15 cellular contexts compared by ENCODE assay signal in the genomic region with DNA sequence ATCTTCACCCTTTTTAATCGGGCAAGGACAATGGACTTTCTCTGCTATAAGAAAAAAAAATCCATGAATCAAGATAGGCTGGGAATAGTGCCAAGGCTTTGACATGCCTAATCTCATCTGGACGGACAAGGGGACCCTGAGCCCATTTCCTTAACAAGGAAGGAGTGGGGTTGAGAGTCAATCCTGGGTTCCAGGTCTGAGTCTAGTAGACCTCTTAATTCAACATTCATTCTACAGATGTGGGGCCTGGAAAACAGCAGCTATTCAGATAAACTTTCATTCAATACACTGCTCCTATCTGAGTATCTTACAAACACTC.
DNase-seq lines count a peak whose midpoint lies in the region; ATAC-seq and TF ChIP-seq lines count a peak whose summit lies in the region.
"Had no signal": no experiment of that assay in that cellular context is flagged by ENCODE, and none has a peak within 500 bp of the region (broad histone marks: within the 10 kb centered on the region; RNA-seq: fewer than 3 reads in every experiment).

No MANE protein-coding gene starts in this region.

- H3K27me3 ChIP-seq in CD8-positive, alpha-beta T cell (ENCODE audit: insufficient read depth, low read length) = no peaks in the 10 kb centered on the region
- H3K27me3 ChIP-seq in uterus (no peaks in the 10 kb centered on the region), SK-N-SH (ENCODE audit: insufficient read depth) (no peaks in the 10 kb centered on the region)
- H3K27me3 ChIP-seq: BLaER1 treated with 17β-estradiol and CSF1 and Interleukin-3, amounts not matched to agents 10 nM and 100 nM had no signal

- no peak for TF ChIP-seq POLR2A in uterus (IDR thresholded peaks at IDR 0.05)

- H3K4me1 Mint-ChIP-seq in CD14-positive monocyte (peaks cover 61% of the 10 kb centered on the region), naive B cell (peaks cover 65 to 85% (median 84%) of the 10 kb centered on the region in 3 donors)
- H3K4me1 Mint-ChIP-seq in CD8-positive, alpha-beta T cell (ENCODE audit: low read depth) = peaks cover 97% of the 10 kb centered on the region
- peaks cover 77% of the 10 kb centered on the region for H3K4me1 Mint-ChIP-seq in activated T-helper 1 cell treated with anti-CD3 and anti-CD28 coated beads, Interleukin-12 subunit alpha, Interleukin-12 subunit beta, Interleukin-2, Interleukin-4 antibody, amounts not matched to agents 30 ng/mL and 10 ng/mL and 1 ng/mL, durations not matched to agents 14 hours and 24 hours and 36 hours (ENCODE audit: low read depth)

- TF ChIP-seq RAD21 in SK-N-SH (IDR thresholded peaks at IDR 0.05; ENCODE audit: low read length) = no peak

- peak overlapping the region in 4 of 7 donors; percentile 4 to 99 (median 41) for H3K27ac Mint-ChIP-seq in CD14-positive monocyte
- peak overlapping the region; percentile 99 for H3K27ac Mint-ChIP-seq in CD8-positive, alpha-beta T cell
- H3K27ac Mint-ChIP-seq in activated T-helper 1 cell treated with anti-CD3 and anti-CD28 coated beads, Interleukin-12 subunit alpha, Interleukin-12 subunit beta, Interleukin-2, Interleukin-4 antibody, amounts not matched to agents 30 ng/mL and 10 ng/mL and 1 ng/mL, durations not matched to agents 14 hours and 24 hours and 36 hours = peak overlapping the region; percentile 52
- H3K27ac Mint-ChIP-seq in naive B cell = peak overlapping the region; percentile 53 to 100 (median 99)

- H3K4me3 ChIP-seq in CD8-positive, alpha-beta T cell (ENCODE audit: low read depth, low read length) = no peak overlapping the region
- no peak overlapping the region for H3K4me3 ChIP-seq in uterus
- H3K4me3 ChIP-seq in SK-N-SH (ENCODE audit: low read depth in 2 of 2, low read length in 1 of 2) = no peak overlapping the region
- H3K4me3 ChIP-seq: BLaER1 treated with 17β-estradiol and CSF1 and Interleukin-3, amounts not matched to agents 10 nM and 100 nM; cardiac muscle cell had no signal

- no peaks in the 10 kb centered on the region for H3K9me3 ChIP-seq in CD8-positive, alpha-beta T cell (ENCODE audit: low read length)
- H3K9me3 ChIP-seq in uterus (no peaks in the 10 kb centered on the region), SK-N-SH (no peaks in the 10 kb centered on the region)
- H3K9me3 ChIP-seq: BLaER1 treated with 17β-estradiol and CSF1 and Interleukin-3, amounts not matched to agents 10 nM and 100 nM had no signal

- no peak for TF ChIP-seq EP300 in SK-N-SH (IDR thresholded peaks at IDR 0.05; ENCODE audit: borderline replicate concordance in 1 of 2, low read depth in 1 of 2, low read length in 1 of 2)

- H3K79me2 ChIP-seq in SK-N-SH (ENCODE audit: insufficient read depth) = no peaks in the 10 kb centered on the region

- no peaks in the 10 kb centered on the region for H3K9me3 Mint-ChIP-seq in CD14-positive monocyte
- H3K9me3 Mint-ChIP-seq in CD8-positive, alpha-beta T cell = no peaks in the 10 kb centered on the region
- H3K9me3 Mint-ChIP-seq in activated T-helper 1 cell treated with anti-CD3 and anti-CD28 coated beads, Interleukin-12 subunit alpha, Interleukin-12 subunit beta, Interleukin-2, Interleukin-4 antibody, amounts not matched to agents 30 ng/mL and 10 ng/mL and 1 ng/mL, durations not matched to agents 14 hours and 24 hours and 36 hours = no peaks in the 10 kb centered on the region
- no peaks in the 10 kb centered on the region for H3K9me3 Mint-ChIP-seq in naive B cell

- H3K4me3 Mint-ChIP-seq in CD14-positive monocyte = no peak overlapping the region
- peak overlapping the region; percentile 26 for H3K4me3 Mint-ChIP-seq in CD8-positive, alpha-beta T cell
- no peak overlapping the region for H3K4me3 Mint-ChIP-seq in activated T-helper 1 cell treated with anti-CD3 and anti-CD28 coated beads, Interleukin-12 subunit alpha, Interleukin-12 subunit beta, Interleukin-2, Interleukin-4 antibody, amounts not matched to agents 30 ng/mL and 10 ng/mL and 1 ng/mL, durations not matched to agents 14 hours and 24 hours and 36 hours
- H3K4me3 Mint-ChIP-seq in naive B cell = peak overlapping the region in 1 of 8 donors; percentile 29

- DNase-seq in CD14-positive monocyte (ENCODE audit: low spot score) = no peak
- DNase-seq in CD8-positive, alpha-beta T cell = no peak
- DNase-seq in activated T-helper 1 cell treated with anti-CD3 and anti-CD28 coated beads, Interleukin-12 subunit alpha, Interleukin-12 subunit beta, Interleukin-2, Interleukin-4 antibody, amounts not matched to agents 30 ng/mL and 10 ng/mL and 1 ng/mL, durations not matched to agents 14 hours and 24 hours and 36 hours (ENCODE audit: low spot score) = no peak
- DNase-seq in naive B cell = no peak
- no peak for DNase-seq in uterus
- DNase-seq in SK-N-SH = no peak
- DNase-seq: activated CD4-positive, alpha-beta T cell treated with anti-CD3 and anti-CD28 coated beads, Interleukin-2, amount 50 U/mL, for 4 hours; activated naive CD4-positive, alpha-beta T cell treated with Interleukin-2 at 50 U/mL for 16 hours; islet precursor cell; Karpas-422; RPMI8226; stimulated activated CD4-positive, alpha-beta T cell treated with anti-CD3 and anti-CD28 coated beads, Interleukin-12 subunit alpha, Interleukin-12 subunit beta, amount 100 ng/mL, for 4 hours had no signal

- no peak overlapping the region for H3K4me2 ChIP-seq in SK-N-SH

- WGBS in SK-N-SH (ENCODE audit: low lambda C conversion rate) = 52% methylated on average over 2 of the region's 2 CpGs

- no peaks in the 10 kb centered on the region for H4K20me1 ChIP-seq in SK-N-SH (ENCODE audit: insufficient read depth)

- no peaks in the 10 kb centered on the region for H3K9me2 ChIP-seq in SK-N-SH

- H3K4me1 ChIP-seq in CD8-positive, alpha-beta T cell (ENCODE audit: insufficient read depth, low read length) = peaks cover 100% of the 10 kb centered on the region
- H3K4me1 ChIP-seq in uterus (peaks cover 0 to 5% of the 10 kb centered on the region in 2 donors), SK-N-SH (ENCODE audit: control insufficient read depth in 1 of 2, insufficient read depth in 2 of 2, low read depth in 1 of 2, low read length in 1 of 2) (peaks cover 0 to 54% of the 10 kb centered on the region in 2 experiments; a peak in 1 of 4 replicates)

- TF ChIP-seq CTCF in CD14-positive monocyte (IDR thresholded peaks at IDR 0.05) (no peak), uterus (IDR thresholded peaks at IDR 0.05) (no peak), SK-N-SH (IDR thresholded peaks at IDR 0.05) (no peak)
- TF ChIP-seq CTCF in CD8-positive, alpha-beta T cell (IDR thresholded peaks at IDR 0.05) = no peak

- H3K36me3 ChIP-seq in CD8-positive, alpha-beta T cell (ENCODE audit: insufficient read depth, low read length) = peaks cover 30% of the 10 kb centered on the region
- H3K36me3 ChIP-seq in uterus = no peaks in the 10 kb centered on the region
- no peaks in the 10 kb centered on the region for H3K36me3 ChIP-seq in SK-N-SH (replicated peaks in 1 of 2; ENCODE audit: control insufficient read depth in 1 of 2, insufficient read depth in 2 of 2, low read length in 1 of 2)
- H3K36me3 ChIP-seq: cardiac muscle cell had no signal

- H3K27me3 Mint-ChIP-seq in CD14-positive monocyte (ENCODE audit: low read depth in 3 of 3) = peaks cover 0 to 1% (median 0%) of the 10 kb centered on the region in 3 donors
- H3K27me3 Mint-ChIP-seq in CD8-positive, alpha-beta T cell (ENCODE audit: low read depth) = no peaks in the 10 kb centered on the region
- no peaks in the 10 kb centered on the region for H3K27me3 Mint-ChIP-seq in activated T-helper 1 cell treated with anti-CD3 and anti-CD28 coated beads, Interleukin-12 subunit alpha, Interleukin-12 subunit beta, Interleukin-2, Interleukin-4 antibody, amounts not matched to agents 30 ng/mL and 10 ng/mL and 1 ng/mL, durations not matched to agents 14 hours and 24 hours and 36 hours (ENCODE audit: insufficient read depth)
- no peaks in the 10 kb centered on the region for H3K27me3 Mint-ChIP-seq in naive B cell

- ATAC-seq in CD8-positive, alpha-beta T cell = no peak
- ATAC-seq in naive B cell (ENCODE audit: low read depth in 2 of 2) (no peak), GM21423 (IDR thresholded peaks at IDR 0.05; ENCODE audit: unreplicated experiment) (no peak)

- CTCF ChIA-PET in CD8-positive, alpha-beta T cell (lab: Charles Lee) = interaction anchor here (0.9 to 13.8 kb wide), 7 partner anchors 11 to 101 kb away, joined by 3 to 161 read pairs (median 6); partner anchors contain the start of gene CCDC88C
- CTCF ChIA-PET in SK-N-SH (lab: Yijun Ruan, JAX) = interaction anchor here (0.7 to 16.0 kb wide), 5 partner anchors 16 to 425 kb away, joined by 3 to 300 read pairs (median 4); partner anchors contain the start of gene CCDC88C

- intact Hi-C loops in CD14-positive monocyte (cut with micrococcal nuclease) = loop anchor here in 1 of 2 donors (10.0 kb wide), 1 partner anchor 168 kb away; no protein-coding TSS in a partner anchor
- intact Hi-C loops in CD8-positive, alpha-beta T cell (cut with DNase I, micrococcal nuclease) = loop anchor here (10.0 kb wide), 2 partner anchors 548 to 798 kb away; partner anchors contain the start of genes CPSF2 (in 1 of the 2) and NDUFB1 (in 1 of the 2)
- intact Hi-C loops in activated T-helper 1 cell treated with anti-CD3 and anti-CD28 coated beads, Interleukin-12 subunit alpha, Interleukin-12 subunit beta, Interleukin-2, Interleukin-4 antibody, amounts not matched to agents 30 ng/mL and 10 ng/mL and 1 ng/mL, durations not matched to agents 14 hours and 24 hours and 36 hours (cut with micrococcal nuclease) = loop anchor here (10.0 kb wide), 1 partner anchor 778 kb away; the partner anchor contains the start of gene ATXN3
- intact Hi-C loops in uterus (cut with DNase I; ENCODE audit: low total_unique reads) = no loop called here

- H2AFZ ChIP-seq in SK-N-SH (ENCODE audit: low read depth) = no peak overlapping the region

- no peaks in the 10 kb centered on the region for H3F3A ChIP-seq in SK-N-SH (replicated peaks; ENCODE audit: insufficient read depth)

- H3K27ac ChIP-seq in CD8-positive, alpha-beta T cell (ENCODE audit: low read depth, low read length) = peak overlapping the region; percentile 1
- H3K27ac ChIP-seq in uterus (peak overlapping the region in 1 of 2 donors; percentile 9), SK-N-SH (ENCODE audit: low read depth in 2 of 2, low read length in 1 of 2) (no peak overlapping the region)
- H3K27ac ChIP-seq: cardiac muscle cell had no signal

- H3K36me3 Mint-ChIP-seq in CD14-positive monocyte (peaks cover 67 to 91% of the 10 kb centered on the region in 2 donors), naive B cell (peaks cover 5 to 10% of the 10 kb centered on the region in 2 donors)
- peaks cover 93% of the 10 kb centered on the region for H3K36me3 Mint-ChIP-seq in CD8-positive, alpha-beta T cell
- peaks cover 47% of the 10 kb centered on the region for H3K36me3 Mint-ChIP-seq in activated T-helper 1 cell treated with anti-CD3 and anti-CD28 coated beads, Interleukin-12 subunit alpha, Interleukin-12 subunit beta, Interleukin-2, Interleukin-4 antibody, amounts not matched to agents 30 ng/mL and 10 ng/mL and 1 ng/mL, durations not matched to agents 14 hours and 24 hours and 36 hours (ENCODE audit: low read depth)

- POLR2A ChIA-PET in CD8-positive, alpha-beta T cell (lab: Charles Lee) = interaction anchor here (0.8 to 5.3 kb wide), 5 partner anchors 23 to 87 kb away, joined by 4 to 67 read pairs (median 6); no protein-coding TSS in a partner anchor
- POLR2A ChIA-PET in SK-N-SH (lab: Yijun Ruan, JAX) = interaction anchor here (0.6 kb wide), 1 partner anchor 84 kb away, joined by 3 read pairs; no protein-coding TSS in a partner anchor

- H3K9ac ChIP-seq in SK-N-SH = no peak overlapping the region

TF ChIP-seq in SK-N-SH, 30 proteins besides CTCF, POLR2A, EP300 and RAD21 (continues in another document):
- TF ChIP-seq SMC3 (IDR thresholded peaks at IDR 0.05; ENCODE audit: low read depth, low read length) = no peak

Comparison
In these comparisons a context has a peak if more than half of its experiments do, and no peak if none do; other contexts are left out.
1. H3K27ac Mint-ChIP-seq: peak in every context shown above with its lines; median percentile 99 in CD8-positive, alpha-beta T cell; 99 in naive B cell; 52 in activated T-helper 1 cell treated with anti-CD3 and anti-CD28 coated beads, Interleukin-12 subunit alpha, Interleukin-12 subunit beta, Interleukin-2, Interleukin-4 antibody, amounts not matched to agents 30 ng/mL and 10 ng/mL and 1 ng/mL, durations not matched to agents 14 hours and 24 hours and 36 hours; 41 in CD14-positive monocyte.